Comparison of ENCODE assay signal across 11 cellular contexts in the genomic region with DNA sequence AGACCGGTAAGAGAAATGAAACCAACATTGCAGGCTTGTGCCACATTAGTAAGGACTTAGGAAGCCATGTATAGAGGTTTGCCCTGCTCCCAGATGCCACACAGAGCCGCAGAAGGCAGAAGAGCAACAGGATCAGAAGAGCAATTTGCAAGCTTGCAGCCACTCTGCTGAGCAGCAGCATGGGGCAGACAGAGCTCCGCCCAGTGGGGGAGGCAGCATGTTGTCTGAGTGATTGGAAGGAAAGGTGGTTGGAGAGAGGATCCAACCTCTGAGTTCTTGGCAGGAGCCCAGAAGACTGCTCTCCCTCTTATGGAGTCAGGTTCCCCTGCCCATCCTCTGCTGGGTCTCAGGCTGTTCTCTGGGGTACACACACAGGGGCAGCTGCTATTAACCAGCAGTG. TPM values are rescaled to one million over a fixed set of nuclear protein-coding genes. Genes with fewer than 3 reads are reported as not detected.
A peak's percentile ranks its signal among the peaks of the same experiment; 100 is the strongest.
DNase-seq lines count a peak whose midpoint lies in the region; ATAC-seq and TF ChIP-seq lines count a peak whose summit lies in the region.
"Had no signal": no experiment of that assay in that cellular context is flagged by ENCODE, and none has a peak within 500 bp of the region (broad histone marks: within the 10 kb centered on the region; RNA-seq: fewer than 3 reads in every experiment).

No MANE protein-coding gene starts in this region.

- TF ChIP-seq CTCF in cardiac muscle cell (IDR thresholded peaks at IDR 0.05; ENCODE audit: low read depth, low read length) (no peak), fibroblast of pulmonary artery (IDR thresholded peaks at IDR 0.05; ENCODE audit: low read length, missing control alignments) (no peak), upper lobe of right lung (IDR thresholded peaks at IDR 0.05) (no peak), uterus (IDR thresholded peaks at IDR 0.05) (no peak)

- ATAC-seq in Right ventricle myocardium superior (ENCODE audit: poor library complexity) (no peak), upper lobe of right lung (peak; percentile 16), GM21367 (IDR thresholded peaks at IDR 0.05; ENCODE audit: unreplicated experiment) (no peak)

- H3K27me3 ChIP-seq in cardiac muscle cell (peaks cover 3% of the 10 kb centered on the region), upper lobe of right lung (no peaks in the 10 kb centered on the region), uterus (no peaks in the 10 kb centered on the region)

- H3K36me3 ChIP-seq in cardiac muscle cell (no peaks in the 10 kb centered on the region), upper lobe of right lung (no peaks in the 10 kb centered on the region), uterus (no peaks in the 10 kb centered on the region)

- in situ Hi-C loops in ACHN (cut with HindIII; ENCODE audit: low pct_ligation_motif_present, low pct_unique_long_range_greater_than_20kb, low sequenced_read_pairs) = no loop called here

- H3K27ac ChIP-seq in cardiac muscle cell (no peak overlapping the region), upper lobe of right lung (no peak overlapping the region), uterus (no peak overlapping the region)

- H3K4me3 ChIP-seq in cardiac muscle cell (no peak overlapping the region), fibroblast of pulmonary artery (replicated peaks; ENCODE audit: low read depth, low read length) (no peak overlapping the region), upper lobe of right lung (no peak overlapping the region), uterus (no peak overlapping the region)

- no peaks in the 10 kb centered on the region for H3K9me3 ChIP-seq in cardiac muscle cell (ENCODE audit: low read depth)
- no peaks in the 10 kb centered on the region for H3K9me3 ChIP-seq in upper lobe of right lung
- H3K9me3 ChIP-seq in uterus = no peaks in the 10 kb centered on the region

- H3K4me1 ChIP-seq in cardiac muscle cell (ENCODE audit: low read depth) (peaks cover 7% of the 10 kb centered on the region), upper lobe of right lung (peaks cover 25% of the 10 kb centered on the region), uterus (no peaks in the 10 kb centered on the region)

- no peak for TF ChIP-seq POLR2A in uterus (IDR thresholded peaks at IDR 0.05)

- intact Hi-C loops in Right ventricle myocardium superior (cut with DNase I) = no loop called here
- intact Hi-C loops in upper lobe of right lung (cut with DNase I) = no loop called here
- intact Hi-C loops in uterus (cut with DNase I; ENCODE audit: low total_unique reads) = no loop called here

- DNase-seq in cardiac muscle cell (ENCODE audit: low read depth in 1 of 2, low spot score in 1 of 2) (peak; percentile 52 to 53), Right ventricle myocardium superior (no peak), NCI-H510A treated with DMSO at 0.1 percent for 48 hours (lab: John Stamatoyannopoulos, UW) (peak; percentile 64), fibroblast of pulmonary artery (ENCODE audit: low read depth) (peak; percentile 50), upper lobe of right lung (no peak), ACHN (no peak), uterus (no peak)
- DNase-seq: stimulated activated CD4-positive, alpha-beta T cell treated with anti-CD3 and anti-CD28 coated beads, Interleukin-15, amount 100 ng/mL, for 24 hours; T-helper 2 cell had no signal

RNA-seq across cellular contexts. Expression of gene KRT6A, which starts 2.3 kb away (rescaled TPM):
- total RNA-seq in cardiac muscle cell = not detected in 2 replicates
- polyA plus RNA-seq in cardiac muscle cell = 0.22 TPM in 1 of 2 replicates, not detected in the other
- not detected for total RNA-seq in Right ventricle myocardium superior
- 3.0 TPM for total RNA-seq in upper lobe of right lung
- total RNA-seq in uterus = 10 to 100 TPM in 1 of 4 donors, 1 to 10 TPM in 1, under 1 TPM in 1, not detected in 1; 0.90 to 48.5 (median 1.7) TPM
- total RNA-seq: urinary bladder had no signal

RNA-seq across cellular contexts. Expression of gene KRT6C, which starts 21.8 kb away (rescaled TPM):
- total RNA-seq in cardiac muscle cell (not detected in 2 replicates), Right ventricle myocardium superior (not detected), upper lobe of right lung (not detected), uterus (under 1 TPM in 2 of 4 donors, not detected in 2; 0.14 to 0.34 TPM)
- polyA plus RNA-seq in cardiac muscle cell = not detected in 2 replicates
- total RNA-seq: urinary bladder had no signal
- polyA plus RNA-seq: urinary bladder had no signal

RNA-seq across cellular contexts. Expression of gene KRT5, which starts 24.8 kb away (rescaled TPM):
- total RNA-seq in cardiac muscle cell (not detected in 2 replicates), Right ventricle myocardium superior (not detected), upper lobe of right lung (8.8 TPM), uterus (10 to 100 TPM in 1 of 4 donors, 1 to 10 TPM in 1, not detected in 2; 2.0 to 33.7 TPM)
- 0.23 TPM in 1 of 2 replicates, not detected in the other for polyA plus RNA-seq in cardiac muscle cell

RNA-seq across cellular contexts. Expression of gene KRT6B, which starts 43.4 kb away (rescaled TPM):
- total RNA-seq in cardiac muscle cell (not detected in 2 replicates), Right ventricle myocardium superior (not detected), upper lobe of right lung (not detected), uterus (not detected)
- polyA plus RNA-seq in cardiac muscle cell = 0.13 TPM in 1 of 2 replicates, not detected in the other
- total RNA-seq: urinary bladder had no signal
- polyA plus RNA-seq: urinary bladder had no signal

RNA-seq across cellular contexts. Expression of gene KRT71, which starts 57.6 kb away (rescaled TPM):
- total RNA-seq in cardiac muscle cell = not detected in 2 replicates
- not detected in 2 replicates for polyA plus RNA-seq in cardiac muscle cell
- total RNA-seq in Right ventricle myocardium superior = not detected
- not detected for total RNA-seq in upper lobe of right lung
- total RNA-seq in uterus = not detected
- total RNA-seq: urinary bladder had no signal
- polyA plus RNA-seq: urinary bladder had no signal

Comparison
In these comparisons a context has a peak if more than half of its experiments do, and no peak if none do; other contexts are left out.
1. DNase-seq: peak in cardiac muscle cell (2 of 2), NCI-H510A treated with DMSO at 0.1 percent for 48 hours (single experiment) and fibroblast of pulmonary artery (single experiment); none in Right ventricle myocardium superior (single experiment), upper lobe of right lung (single experiment), ACHN (single experiment) and uterus (0 of 2).